In genomic region chr4:106851686-106852085, GRCh38 we compare ENCODE assay signal across 2 cellular contexts.
TF ChIP-seq lines count a peak whose summit lies in the region.

No MANE protein-coding gene starts in this region.

TF ChIP-seq in SK-N-SH treated with all-trans-retinoic acid at 6 μM for 48 hours, 23 proteins besides CTCF, POLR2A, EP300 and RAD21 (continued from another document):
- TF ChIP-seq, protein P1, sequence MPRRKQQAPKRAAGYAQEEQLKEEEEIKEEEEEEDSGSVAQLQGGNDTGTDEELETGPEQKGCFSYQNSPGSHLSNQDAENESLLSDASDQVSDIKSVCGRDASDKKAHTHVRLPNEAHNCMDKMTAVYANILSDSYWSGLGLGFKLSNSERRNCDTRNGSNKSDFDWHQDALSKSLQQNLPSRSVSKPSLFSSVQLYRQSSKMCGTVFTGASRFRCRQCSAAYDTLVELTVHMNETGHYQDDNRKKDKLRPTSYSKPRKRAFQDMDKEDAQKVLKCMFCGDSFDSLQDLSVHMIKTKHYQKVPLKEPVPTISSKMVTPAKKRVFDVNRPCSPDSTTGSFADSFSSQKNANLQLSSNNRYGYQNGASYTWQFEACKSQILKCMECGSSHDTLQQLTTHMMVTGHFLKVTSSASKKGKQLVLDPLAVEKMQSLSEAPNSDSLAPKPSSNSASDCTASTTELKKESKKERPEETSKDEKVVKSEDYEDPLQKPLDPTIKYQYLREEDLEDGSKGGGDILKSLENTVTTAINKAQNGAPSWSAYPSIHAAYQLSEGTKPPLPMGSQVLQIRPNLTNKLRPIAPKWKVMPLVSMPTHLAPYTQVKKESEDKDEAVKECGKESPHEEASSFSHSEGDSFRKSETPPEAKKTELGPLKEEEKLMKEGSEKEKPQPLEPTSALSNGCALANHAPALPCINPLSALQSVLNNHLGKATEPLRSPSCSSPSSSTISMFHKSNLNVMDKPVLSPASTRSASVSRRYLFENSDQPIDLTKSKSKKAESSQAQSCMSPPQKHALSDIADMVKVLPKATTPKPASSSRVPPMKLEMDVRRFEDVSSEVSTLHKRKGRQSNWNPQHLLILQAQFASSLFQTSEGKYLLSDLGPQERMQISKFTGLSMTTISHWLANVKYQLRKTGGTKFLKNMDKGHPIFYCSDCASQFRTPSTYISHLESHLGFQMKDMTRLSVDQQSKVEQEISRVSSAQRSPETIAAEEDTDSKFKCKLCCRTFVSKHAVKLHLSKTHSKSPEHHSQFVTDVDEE (CRISPR knock-in tag; IDR thresholded peaks at IDR 0.05): no peak
- TF ChIP-seq PPARA (CRISPR knock-in tag; IDR thresholded peaks at IDR 0.05; ENCODE audit: borderline replicate concordance) (no peak), CSDC2 (CRISPR knock-in tag; IDR thresholded peaks at IDR 0.05) (no peak), ZFP30 (CRISPR knock-in tag; IDR thresholded peaks at IDR 0.05) (no peak), ARNTL (CRISPR knock-in tag; IDR thresholded peaks at IDR 0.05; ENCODE audit: borderline replicate concordance, low read depth) (no peak), CREB5 (CRISPR knock-in tag; IDR thresholded peaks at IDR 0.05; ENCODE audit: low read depth) (no peak), POU6F1 (CRISPR knock-in tag; IDR thresholded peaks at IDR 0.05; ENCODE audit: borderline replicate concordance, low read depth) (no peak)

TF ChIP-seq in SK-N-SH, 30 proteins besides CTCF, POLR2A, EP300 and RAD21 (continued from another document):
- TF ChIP-seq ZBTB33 (IDR thresholded peaks at IDR 0.05; ENCODE audit: borderline replicate concordance, low read depth) (no peak), GATA2 (CRISPR knock-in tag; IDR thresholded peaks at IDR 0.05) (no peak), JUND (IDR thresholded peaks at IDR 0.05) (no peak), REST (IDR thresholded peaks at IDR 0.05; ENCODE audit: low read depth, low read length) (no peak)
TF ChIP-seq in SK-N-SH: peak in this region for 0.
